ENCODE assay signal across 8 cellular contexts in the genomic region with DNA sequence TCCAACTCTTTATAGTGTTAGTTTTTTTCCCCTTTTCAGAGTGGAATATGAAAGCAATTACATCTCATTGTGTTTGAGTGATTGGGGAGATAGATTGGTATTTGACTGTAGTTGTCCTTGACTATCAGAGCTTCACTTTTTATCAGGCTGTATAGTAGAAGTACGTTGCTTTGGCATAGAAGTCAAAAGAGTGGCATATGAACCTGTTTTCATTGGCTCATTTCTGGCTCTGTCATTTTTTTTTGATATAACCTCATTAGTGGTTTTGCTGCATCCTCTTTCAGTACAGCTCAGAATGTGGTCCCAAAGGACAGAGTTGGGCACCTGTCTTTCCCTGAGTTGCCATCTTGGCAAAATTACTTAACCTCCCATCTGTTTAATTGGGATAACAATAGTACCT. TPM values are rescaled to one million over a fixed set of nuclear protein-coding genes. Genes with fewer than 3 reads are reported as not detected.
DNase-seq lines count a peak whose midpoint lies in the region; ATAC-seq and TF ChIP-seq lines count a peak whose summit lies in the region.

No MANE protein-coding gene starts in this region.

- DNase-seq in SK-N-SH (peak; percentile 7), RWPE2 (ENCODE audit: low spot score) (no peak), fibroblast of mammary gland (ENCODE audit: low read depth) (peak; percentile 8), transverse colon (no peak), GF-D8 (lab: John Stamatoyannopoulos, UW) (no peak)

- H3K4me1 ChIP-seq in SK-N-SH (ENCODE audit: control insufficient read depth in 1 of 2, insufficient read depth in 2 of 2, low read depth in 1 of 2, low read length in 1 of 2) (peaks cover 5 to 14% of the 10 kb centered on the region in 2 experiments; a peak in 3 of 4 replicates), RWPE2 (ENCODE audit: insufficient read depth, poor library complexity, severe bottlenecking) (peaks cover 8% of the 10 kb centered on the region), transverse colon (peaks cover 7 to 48% (median 13%) of the 10 kb centered on the region in 4 donors)

- 9% methylated on average over 1 of the region's 1 CpG for WGBS in SK-N-SH (ENCODE audit: low lambda C conversion rate)
- 0 to 9% methylated on average over 1 of the region's 1 CpG for WGBS in transverse colon (ENCODE audit: low coverage in 1 of 2), 2 donors

- H4K20me1 ChIP-seq in SK-N-SH (ENCODE audit: insufficient read depth): peaks cover 7% of the 10 kb centered on the region

- peak overlapping the region; percentile 84 to 96; a peak in 3 of 4 replicates for H3K4me3 ChIP-seq in SK-N-SH (ENCODE audit: low read depth in 2 of 2, low read length in 1 of 2)
- H3K4me3 ChIP-seq in RWPE2 (ENCODE audit: severe bottlenecking): peak overlapping the region; percentile 72
- H3K4me3 ChIP-seq in fibroblast of mammary gland (ENCODE audit: control insufficient read depth, low read depth, low read length): peak overlapping the region; percentile 91
- H3K4me3 ChIP-seq in transverse colon: peak overlapping the region in 3 of 4 donors; percentile 63 to 80 (median 65)

- TF ChIP-seq CTCF in SK-N-SH (IDR thresholded peaks at IDR 0.05) (no peak), RWPE2 (IDR thresholded peaks at IDR 0.05; ENCODE audit: poor library complexity, severe bottlenecking) (no peak), fibroblast of mammary gland (conservative IDR thresholded peaks at IDR 0.05; ENCODE audit: control insufficient read depth, insufficient read depth, low read depth, low read length) (no peak), transverse colon (IDR thresholded peaks at IDR 0.05) (no peak)

- H3K9me3 ChIP-seq in SK-N-SH (no peaks in the 10 kb centered on the region), RWPE2 (ENCODE audit: severe bottlenecking) (no peaks in the 10 kb centered on the region), transverse colon (no peaks in the 10 kb centered on the region)

- intact Hi-C loops in transverse colon (cut with DNase I; ENCODE audit: low total_unique reads): no loop called here

- H3K9ac ChIP-seq in SK-N-SH: peak overlapping the region; percentile 91; the same call in 1 of the 2 replicates

- no peak overlapping the region for H2AFZ ChIP-seq in SK-N-SH (ENCODE audit: low read depth)

- POLR2A ChIA-PET in SK-N-SH (lab: Yijun Ruan, JAX): no interaction called here

- no peak for TF ChIP-seq EP300 in SK-N-SH (IDR thresholded peaks at IDR 0.05; ENCODE audit: borderline replicate concordance in 1 of 2, low read depth in 1 of 2, low read length in 1 of 2)
- no peak for TF ChIP-seq EP300 in transverse colon (IDR thresholded peaks at IDR 0.05; ENCODE audit: low read depth)

- peak overlapping the region; percentile 75 for H3K4me2 ChIP-seq in SK-N-SH

- H3K79me2 ChIP-seq in SK-N-SH (ENCODE audit: insufficient read depth): peaks cover 63% of the 10 kb centered on the region

- no peaks in the 10 kb centered on the region for H3K9me2 ChIP-seq in SK-N-SH

- TF ChIP-seq POLR2A in transverse colon (IDR thresholded peaks at IDR 0.05): no peak

- H3K27ac ChIP-seq in SK-N-SH (ENCODE audit: low read depth in 2 of 2, low read length in 1 of 2): peak overlapping the region; percentile 11 to 88; a peak in 1 of 4 replicates
- H3K27ac ChIP-seq in RWPE2 (ENCODE audit: poor library complexity, severe bottlenecking): peak overlapping the region; percentile 86
- peak overlapping the region; percentile 81 to 92 (median 90) for H3K27ac ChIP-seq in transverse colon

- H3F3A ChIP-seq in SK-N-SH (replicated peaks; ENCODE audit: insufficient read depth): peaks cover 7% of the 10 kb centered on the region

- H3K27me3 ChIP-seq in SK-N-SH (ENCODE audit: insufficient read depth) (no peaks in the 10 kb centered on the region), RWPE2 (ENCODE audit: insufficient read depth, poor library complexity, severe bottlenecking) (no peaks in the 10 kb centered on the region), transverse colon (no peaks in the 10 kb centered on the region)

- peaks cover 5% of the 10 kb centered on the region in 2 experiments for H3K36me3 ChIP-seq in SK-N-SH (replicated peaks in 1 of 2; ENCODE audit: control insufficient read depth in 1 of 2, insufficient read depth in 2 of 2, low read length in 1 of 2)
- peaks cover 32% of the 10 kb centered on the region; the same call in 1 of the 2 replicates for H3K36me3 ChIP-seq in RWPE2 (ENCODE audit: low read depth)
- H3K36me3 ChIP-seq in transverse colon: no peaks in the 10 kb centered on the region

- in situ Hi-C loops in transverse colon (cut with MboI; ENCODE audit: low pct_ligation_motif_present in 1 of 4, low pct_unique_long_range_greater_than_20kb in 1 of 4, low sequenced_read_pairs in 3 of 4): loop anchor here in 2 of 4 donors (10.0 kb wide), 1 partner anchor 49 kb away; no protein-coding TSS in a partner anchor

- ATAC-seq in SK-N-SH treated with all-trans-retinoic acid at 6 μM for 48 hours (no peak), HG02938 (IDR thresholded peaks at IDR 0.05; ENCODE audit: unreplicated experiment) (peak; percentile 24), RWPE2 (ENCODE audit: low read depth) (no peak), HG02623 (IDR thresholded peaks at IDR 0.05; ENCODE audit: unreplicated experiment) (no peak)

- CTCF ChIA-PET in SK-N-SH (lab: Yijun Ruan, JAX): interaction anchor here (1.3 kb wide), 1 partner anchor 52 kb away, joined by 3 read pairs; no protein-coding TSS in a partner anchor

- TF ChIP-seq RAD21 in SK-N-SH (IDR thresholded peaks at IDR 0.05; ENCODE audit: low read length): no peak

TF ChIP-seq in SK-N-SH, 30 proteins besides CTCF, POLR2A, EP300 and RAD21 (continues in another document):
- TF ChIP-seq FOSL2 (IDR thresholded peaks at IDR 0.05; ENCODE audit: borderline replicate concordance, low read depth) (no peak), JUND (IDR thresholded peaks at IDR 0.05) (no peak), FOXM1 (IDR thresholded peaks at IDR 0.05; ENCODE audit: low read depth) (no peak), IRF3 (IDR thresholded peaks at IDR 0.05; ENCODE audit: low read depth, low read length) (no peak), RXRA (IDR thresholded peaks at IDR 0.05; ENCODE audit: borderline replicate concordance, low read depth) (no peak), RCOR1 (IDR thresholded peaks at IDR 0.05; ENCODE audit: low read length) (no peak), POLR2AphosphoS5 (IDR thresholded peaks at IDR 0.05; ENCODE audit: low read depth, low read length) (no peak), SMC3 (IDR thresholded peaks at IDR 0.05; ENCODE audit: low read depth, low read length) (no peak), ELF1 (IDR thresholded peaks at IDR 0.05) (no peak)
- TF ChIP-seq, protein P1, sequence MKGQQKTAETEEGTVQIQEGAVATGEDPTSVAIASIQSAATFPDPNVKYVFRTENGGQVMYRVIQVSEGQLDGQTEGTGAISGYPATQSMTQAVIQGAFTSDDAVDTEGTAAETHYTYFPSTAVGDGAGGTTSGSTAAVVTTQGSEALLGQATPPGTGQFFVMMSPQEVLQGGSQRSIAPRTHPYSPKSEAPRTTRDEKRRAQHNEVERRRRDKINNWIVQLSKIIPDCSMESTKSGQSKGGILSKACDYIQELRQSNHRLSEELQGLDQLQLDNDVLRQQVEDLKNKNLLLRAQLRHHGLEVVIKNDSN (IDR thresholded peaks at IDR 0.05; ENCODE audit: borderline replicate concordance, low read depth): no peak

TF ChIP-seq in SK-N-SH treated with all-trans-retinoic acid at 6 μM for 48 hours, 23 proteins besides CTCF, POLR2A, EP300 and RAD21 (continues in another document):
- TF ChIP-seq PPARA (CRISPR knock-in tag; IDR thresholded peaks at IDR 0.05; ENCODE audit: borderline replicate concordance) (no peak), ARNTL (CRISPR knock-in tag; IDR thresholded peaks at IDR 0.05; ENCODE audit: borderline replicate concordance, low read depth) (no peak), GLIS3 (CRISPR knock-in tag; IDR thresholded peaks at IDR 0.05) (no peak), ESRRG (CRISPR knock-in tag; IDR thresholded peaks at IDR 0.05) (no peak), ZNF565 (CRISPR knock-in tag; conservative IDR thresholded peaks at IDR 0.05; ENCODE audit: low read depth) (no peak), TSHZ2 (CRISPR knock-in tag; IDR thresholded peaks at IDR 0.05) (no peak)

RNA-seq across cellular contexts. Expression of gene TMA16, which starts 1.4 kb away (rescaled TPM):
- 10.0 and 10.6 TPM in 2 replicates for polyA plus RNA-seq in SK-N-SH (2012; rRNA removed)
- polyA plus RNA-seq in SK-N-SH (2012; cell fraction: cytosol; rRNA removed): 14.6 and 21.0 TPM in 2 replicates
- 3.7 and 7.0 TPM in 2 replicates for polyA plus RNA-seq in SK-N-SH (2012; cell fraction: nucleus; rRNA removed)
- total RNA-seq in transverse colon: 10 to 100 TPM in 3 of 4 donors, 1 to 10 TPM in 1; 7.1 to 27.2 (median 16.4) TPM

RNA-seq across cellular contexts. Expression of gene TKTL2, which starts 22.3 kb away (rescaled TPM):
- polyA plus RNA-seq in SK-N-SH (2012; rRNA removed): not detected in 2 replicates
- polyA plus RNA-seq in SK-N-SH (2012; cell fraction: cytosol; rRNA removed): not detected in 2 replicates
- polyA plus RNA-seq in SK-N-SH (2012; cell fraction: nucleus; rRNA removed): 0.01 TPM in 1 of 2 replicates, not detected in the other
- total RNA-seq in transverse colon: under 1 TPM in 2 of 4 donors, not detected in 2; 0.14 to 0.48 TPM

Comparison
In these comparisons a context has a peak if more than half of its experiments do, and no peak if none do; other contexts are left out.
1. DNase-seq: peak in SK-N-SH (single experiment) and fibroblast of mammary gland (single experiment); none in RWPE2 (single experiment), transverse colon (single experiment) and GF-D8 (single experiment).
2. Peak in every context shown above with its lines, with median percentiles within 50 percentile points of each other: H3K27ac ChIP-seq and H3K4me3 ChIP-seq.